Comparison of ENCODE assay signal across 8 cellular contexts in the genomic region with DNA sequence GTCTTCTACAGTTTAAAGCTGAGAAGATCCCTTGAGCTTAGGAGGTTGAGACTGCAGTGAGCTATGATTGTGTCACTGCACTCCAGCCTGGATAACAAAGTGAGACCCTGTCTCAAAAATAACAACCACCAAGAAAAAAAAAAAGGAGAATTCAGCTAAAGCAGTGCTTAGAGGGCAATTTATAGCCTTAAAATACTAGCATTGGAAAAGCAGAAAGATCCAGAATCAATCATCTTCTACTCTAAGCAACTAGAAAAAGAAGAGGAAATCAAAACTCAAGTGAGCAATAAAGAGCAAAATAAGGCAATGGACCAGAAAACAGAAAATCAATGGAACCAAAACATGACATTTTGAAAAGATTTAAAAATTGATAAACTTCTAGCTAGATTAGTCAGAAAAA. TPM values are rescaled to one million over a fixed set of nuclear protein-coding genes. Genes with fewer than 3 reads are reported as not detected.
DNase-seq lines count a peak whose midpoint lies in the region; FAIRE-seq and TF ChIP-seq lines count a peak whose summit lies in the region.

No MANE protein-coding gene starts in this region.

- H3K9ac ChIP-seq in BLaER1 (peak overlapping the region; percentile 92; the same call in 1 of the 2 replicates), neural cell (ENCODE audit: low read length) (peak overlapping the region; percentile 2)

- H4K20me1 ChIP-seq in BLaER1 (no peaks in the 10 kb centered on the region), neural cell (ENCODE audit: insufficient read depth) (no peaks in the 10 kb centered on the region)

- no peaks in the 10 kb centered on the region for H3K79me2 ChIP-seq in neural cell (replicated peaks; ENCODE audit: insufficient read depth, low read length)

- H3K27ac ChIP-seq in BLaER1, result peak overlapping the region; percentile 55
- peak overlapping the region in 1 of 2 donors; percentile 99 for H3K27ac ChIP-seq in coronary artery
- no peak overlapping the region for H3K27ac ChIP-seq in neural cell (ENCODE audit: low read length)
- H3K27ac ChIP-seq in small intestine (ENCODE audit: low read depth in 1 of 2, low read length in 1 of 2), result no peak overlapping the region

- FAIRE-seq in small intestine (lab: Jason Lieb, UNC), result no peak

- TF ChIP-seq EP300 in neural cell (conservative IDR thresholded peaks at IDR 0.05; ENCODE audit: poor library complexity, severe bottlenecking), result no peak

- H3F3A ChIP-seq in neural cell (ENCODE audit: insufficient read depth, low read length, poor library complexity, severe bottlenecking), result peaks cover 8% of the 10 kb centered on the region

- H3K4me1 ChIP-seq in BLaER1, result peaks cover 25% of the 10 kb centered on the region
- no peaks in the 10 kb centered on the region for H3K4me1 ChIP-seq in small intestine (ENCODE audit: control insufficient read depth in 2 of 2, insufficient read depth in 1 of 2, low read depth in 1 of 2, low read length in 1 of 2)

- peak; percentile 1 for DNase-seq in LoVo (ENCODE audit: low spot score)
- DNase-seq in coronary artery (ENCODE audit: low spot score), result no peak
- no peak for DNase-seq in activated CD8-positive, alpha-beta memory T cell treated with anti-CD3 and anti-CD28 coated beads, Interleukin-2, amount 50 U/mL, for 4 hours
- DNase-seq in NCI-H226, result no peak
- no peak for DNase-seq in globus pallidus (ENCODE audit: low spot score)
- no peak for DNase-seq in small intestine

- no peaks in the 10 kb centered on the region for H3K27me3 ChIP-seq in BLaER1
- H3K27me3 ChIP-seq in neural cell (ENCODE audit: insufficient read depth, low read depth, low read length), result no peaks in the 10 kb centered on the region
- no peaks in the 10 kb centered on the region for H3K27me3 ChIP-seq in small intestine (ENCODE audit: control insufficient read depth in 2 of 2, insufficient read depth in 2 of 2, low read length in 2 of 2)

- H3K36me3 ChIP-seq in BLaER1 (peaks cover 30% of the 10 kb centered on the region), neural cell (ENCODE audit: insufficient read depth, low read length) (no peaks in the 10 kb centered on the region), small intestine (ENCODE audit: control insufficient read depth in 2 of 2, insufficient read depth in 2 of 2, low read length in 2 of 2) (no peaks in the 10 kb centered on the region)

- H2AFZ ChIP-seq in neural cell (ENCODE audit: low read depth, low read length), result peak overlapping the region; percentile 23

- TF ChIP-seq CTCF in coronary artery (IDR thresholded peaks at IDR 0.05) (no peak), neural cell (IDR thresholded peaks at IDR 0.05; ENCODE audit: poor library complexity, severe bottlenecking) (no peak)

- H3K4me2 ChIP-seq in BLaER1 (peak overlapping the region; percentile 37), neural cell (ENCODE audit: low read length) (no peak overlapping the region)

- peaks cover 64% of the 10 kb centered on the region for H3K9me3 ChIP-seq in BLaER1
- H3K9me3 ChIP-seq in neural cell (ENCODE audit: low read length), result peaks cover 16% of the 10 kb centered on the region
- H3K9me3 ChIP-seq in small intestine (ENCODE audit: control insufficient read depth, low read depth), result no peaks in the 10 kb centered on the region

- no peak for TF ChIP-seq RAD21 in neural cell (conservative IDR thresholded peaks at IDR 0.05)

- H3K9me2 ChIP-seq in neural cell (ENCODE audit: insufficient read depth, low read length), result no peaks in the 10 kb centered on the region

- H3K4me3 ChIP-seq in BLaER1, result peak overlapping the region; percentile 94
- peak overlapping the region; percentile 94 for H3K4me3 ChIP-seq in coronary artery
- H3K4me3 ChIP-seq in neural cell (ENCODE audit: low read length), result peak overlapping the region; percentile 95
- H3K4me3 ChIP-seq in small intestine (ENCODE audit: low read depth in 1 of 2, low read length in 2 of 2), result peak overlapping the region in 1 of 2 donors; percentile 96

TF ChIP-seq in neural cell, 6 proteins besides CTCF, POLR2A, EP300 and RAD21:
- TF ChIP-seq, protein P1, sequence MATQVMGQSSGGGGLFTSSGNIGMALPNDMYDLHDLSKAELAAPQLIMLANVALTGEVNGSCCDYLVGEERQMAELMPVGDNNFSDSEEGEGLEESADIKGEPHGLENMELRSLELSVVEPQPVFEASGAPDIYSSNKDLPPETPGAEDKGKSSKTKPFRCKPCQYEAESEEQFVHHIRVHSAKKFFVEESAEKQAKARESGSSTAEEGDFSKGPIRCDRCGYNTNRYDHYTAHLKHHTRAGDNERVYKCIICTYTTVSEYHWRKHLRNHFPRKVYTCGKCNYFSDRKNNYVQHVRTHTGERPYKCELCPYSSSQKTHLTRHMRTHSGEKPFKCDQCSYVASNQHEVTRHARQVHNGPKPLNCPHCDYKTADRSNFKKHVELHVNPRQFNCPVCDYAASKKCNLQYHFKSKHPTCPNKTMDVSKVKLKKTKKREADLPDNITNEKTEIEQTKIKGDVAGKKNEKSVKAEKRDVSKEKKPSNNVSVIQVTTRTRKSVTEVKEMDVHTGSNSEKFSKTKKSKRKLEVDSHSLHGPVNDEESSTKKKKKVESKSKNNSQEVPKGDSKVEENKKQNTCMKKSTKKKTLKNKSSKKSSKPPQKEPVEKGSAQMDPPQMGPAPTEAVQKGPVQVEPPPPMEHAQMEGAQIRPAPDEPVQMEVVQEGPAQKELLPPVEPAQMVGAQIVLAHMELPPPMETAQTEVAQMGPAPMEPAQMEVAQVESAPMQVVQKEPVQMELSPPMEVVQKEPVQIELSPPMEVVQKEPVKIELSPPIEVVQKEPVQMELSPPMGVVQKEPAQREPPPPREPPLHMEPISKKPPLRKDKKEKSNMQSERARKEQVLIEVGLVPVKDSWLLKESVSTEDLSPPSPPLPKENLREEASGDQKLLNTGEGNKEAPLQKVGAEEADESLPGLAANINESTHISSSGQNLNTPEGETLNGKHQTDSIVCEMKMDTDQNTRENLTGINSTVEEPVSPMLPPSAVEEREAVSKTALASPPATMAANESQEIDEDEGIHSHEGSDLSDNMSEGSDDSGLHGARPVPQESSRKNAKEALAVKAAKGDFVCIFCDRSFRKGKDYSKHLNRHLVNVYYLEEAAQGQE (IDR thresholded peaks at IDR 0.05; ENCODE audit: borderline replicate concordance), result no peak
- TF ChIP-seq EZH2 (IDR thresholded peaks at IDR 0.05; ENCODE audit: borderline replicate concordance, insufficient read depth, low read length, poor library complexity, severe bottlenecking), result no peak
- no peak for TF ChIP-seq TAF1 (IDR thresholded peaks at IDR 0.05; ENCODE audit: low read depth)

RNA-seq across cellular contexts. Expression of a gene that starts 0.6 kb away (rescaled TPM):
- polyA plus RNA-seq in neural cell, result 9.5 and 10.0 TPM in 2 replicates
- 9.3 and 9.6 TPM in 2 replicates for polyA minus RNA-seq in neural cell
- 10 to 100 TPM; 24.2 to 93.3 (median 70.5) TPM for polyA plus RNA-seq in small intestine
